ENCODE assay signal across 8 cellular contexts in genomic region chr19:3606690-3607289, GRCh38. TPM values are rescaled to one million over a fixed set of nuclear protein-coding genes. Genes with fewer than 3 reads are reported as not detected.
DNase-seq lines count a peak whose midpoint lies in the region; ATAC-seq and TF ChIP-seq lines count a peak whose summit lies in the region.

Gene TBXA2R, minus strand, starts transcription at chr19:3606875. Its CDS starts 6,241 bp downstream, at chr19:3600634.

- peak within 1 kb of the TSS; percentile 66 for H3K4me3 ChIP-seq in PC-3 (ENCODE audit: low read length)
- H3K4me3 ChIP-seq in heart right ventricle, result peak within 1 kb of the TSS; percentile 37 to 67 (median 60)
- H3K4me3 ChIP-seq in retinal pigment epithelial cell (ENCODE audit: low read length), result peak within 1 kb of the TSS; percentile 44

- H3K4me1 ChIP-seq in PC-3 (ENCODE audit: insufficient read depth, low read length) (peaks cover 16% of the 10 kb centered on the region; the same call in 1 of the 2 replicates), heart right ventricle (peaks cover 10 to 73% (median 51%) of the 10 kb centered on the region in 9 donors)

- no peaks in the 10 kb centered on the region for H3K9me3 Mint-ChIP-seq in activated naive CD8-positive, alpha-beta T cell treated with anti-CD3 and anti-CD28 coated beads, Interleukin-2, amount 50 U/mL, for 24 hours

- H3K27me3 ChIP-seq in PC-3 (ENCODE audit: low read length), result no peaks in the 10 kb centered on the region
- peaks cover 0 to 28% (median 5%) of the 10 kb centered on the region in 7 donors for H3K27me3 ChIP-seq in heart right ventricle

- WGBS in heart right ventricle, 2 donors, result 2% methylated on average over 42 to 46 of the region's 46 CpGs

- no peak within 1 kb of the TSS for H3K4me3 Mint-ChIP-seq in activated naive CD8-positive, alpha-beta T cell treated with anti-CD3 and anti-CD28 coated beads, Interleukin-2, amount 50 U/mL, for 24 hours

- intact Hi-C loops in PC-3 (cut with micrococcal nuclease), result no loop called here
- intact Hi-C loops in heart right ventricle (cut with DNase I), result no loop called here

- H3K27ac Mint-ChIP-seq in activated naive CD8-positive, alpha-beta T cell treated with anti-CD3 and anti-CD28 coated beads, Interleukin-2, amount 50 U/mL, for 24 hours, result no peak within 1 kb of the TSS

- peak within 1 kb of the TSS; percentile 88 for H3K4me2 ChIP-seq in PC-3 (ENCODE audit: low read length)

- no TSS peak for BruUV-seq in PC-3 (replicated peaks; lab: Mats Ljungman, UMichigan)

- H4K20me1 ChIP-seq in PC-3 (ENCODE audit: low read length), result no peaks in the 10 kb centered on the region

- no peaks in the 10 kb centered on the region for H3K27me3 Mint-ChIP-seq in activated naive CD8-positive, alpha-beta T cell treated with anti-CD3 and anti-CD28 coated beads, Interleukin-2, amount 50 U/mL, for 24 hours

- CTCF ChIA-PET in PC-3 (lab: Charles Lee), result no interaction called here

- H3K9me2 ChIP-seq in PC-3 (replicated peaks; ENCODE audit: low read length), result no peaks in the 10 kb centered on the region

- peak; percentile 83 for DNase-seq in DMS 273 (lab: John Stamatoyannopoulos, UW; ENCODE audit: unreplicated experiment)
- no peak for DNase-seq in DMS 273 treated with DMSO at 0.1 percent for 48 hours (lab: John Stamatoyannopoulos, UW)
- peak; percentile 59 for DNase-seq in PC-3
- peak; percentile 82 for DNase-seq in activated naive CD8-positive, alpha-beta T cell treated with anti-CD3 and anti-CD28 coated beads, Interleukin-2, amount 50 U/mL, for 24 hours
- DNase-seq in heart right ventricle, result peak; percentile 77 to 84
- DNase-seq in retinal pigment epithelial cell (ENCODE audit: low read depth), result no peak
- DNase-seq in NCI-H2081 (lab: John Stamatoyannopoulos, UW), result no peak

- peaks cover 4% of the 10 kb centered on the region for H3K36me3 Mint-ChIP-seq in activated naive CD8-positive, alpha-beta T cell treated with anti-CD3 and anti-CD28 coated beads, Interleukin-2, amount 50 U/mL, for 24 hours (ENCODE audit: low read depth)

- ATAC-seq in PC-3 (peak; percentile 79), heart right ventricle (peak; percentile 36 to 70 (median 59)), HG03354 (IDR thresholded peaks at IDR 0.05; ENCODE audit: poor library complexity, severe bottlenecking, unreplicated experiment) (no peak)
- ATAC-seq in activated naive CD8-positive, alpha-beta T cell treated with anti-CD3 and anti-CD28 coated beads, Interleukin-2, amount 50 U/mL, for 24 hours, result peak; percentile 44

- H3K9me3 ChIP-seq in PC-3 (ENCODE audit: low read length) (no peaks in the 10 kb centered on the region), heart right ventricle (no peaks in the 10 kb centered on the region)

- POLR2A ChIA-PET in PC-3 (lab: Charles Lee; ENCODE audit: unreplicated experiment), result no interaction called here

- H3K4me1 Mint-ChIP-seq in activated naive CD8-positive, alpha-beta T cell treated with anti-CD3 and anti-CD28 coated beads, Interleukin-2, amount 50 U/mL, for 24 hours, result peaks cover 9% of the 10 kb centered on the region

- TF ChIP-seq CTCF in PC-3 (conservative IDR thresholded peaks at IDR 0.05; ENCODE audit: low read depth, low read length) (no peak), heart right ventricle (IDR thresholded peaks at IDR 0.05) (no peak), retinal pigment epithelial cell (conservative IDR thresholded peaks at IDR 0.05; ENCODE audit: low read depth, low read length) (no peak)

- peak within 1 kb of the TSS; percentile 61 for H3K9ac ChIP-seq in PC-3 (ENCODE audit: low read length)

- no peaks in the 10 kb centered on the region for H3F3A ChIP-seq in PC-3 (ENCODE audit: low read length, unreplicated experiment)

- H3K79me2 ChIP-seq in PC-3 (ENCODE audit: low read length), result no peaks in the 10 kb centered on the region

- H3K36me3 ChIP-seq in PC-3 (ENCODE audit: low read depth, low read length) (no peaks in the 10 kb centered on the region), heart right ventricle (peaks cover 0 to 16% (median 7%) of the 10 kb centered on the region in 9 donors)

- H2AFZ ChIP-seq in PC-3 (ENCODE audit: low read length), result peak within 1 kb of the TSS; percentile 69

- H3K27ac ChIP-seq in PC-3 (ENCODE audit: low read length) (no peak within 1 kb of the TSS), heart right ventricle (peak within 1 kb of the TSS; percentile 85 to 95 (median 91))

RNA-seq across cellular contexts. Expression of gene TBXA2R, which starts in this region (rescaled TPM):
- total RNA-seq in PC-3 (2014; rRNA removed), result 0.77 and 1.0 TPM in 2 replicates
- total RNA-seq in heart right ventricle, result 1 to 10 TPM; 1.6 to 4.0 (median 3.0) TPM
- polyA plus RNA-seq in heart right ventricle, result 1 to 10 TPM; 2.9 to 3.4 TPM

Comparison
In these comparisons a context has a peak if more than half of its experiments do, and no peak if none do; other contexts are left out.
1. DNase-seq: peak in DMS 273 (single experiment), PC-3 (single experiment), activated naive CD8-positive, alpha-beta T cell treated with anti-CD3 and anti-CD28 coated beads, Interleukin-2, amount 50 U/mL, for 24 hours (single experiment) and heart right ventricle (2 of 2); none in DMS 273 treated with DMSO at 0.1 percent for 48 hours (single experiment), retinal pigment epithelial cell (single experiment) and NCI-H2081 (0 of 2).
2. Peak in every context shown above with its lines, with median percentiles within 50 percentile points of each other: H3K4me3 ChIP-seq.